16 cellular contexts compared by ENCODE assay signal in genomic region chr6:13026100-13026499, GRCh38.
DNase-seq lines count a peak whose midpoint lies in the region; ATAC-seq and TF ChIP-seq lines count a peak whose summit lies in the region.
"Had no signal": no experiment of that assay in that cellular context is flagged by ENCODE, and none has a peak within 500 bp of the region (broad histone marks: within the 10 kb centered on the region; RNA-seq: fewer than 3 reads in every experiment).

No MANE protein-coding gene starts in this region.

- H3K9me3 Mint-ChIP-seq in nephron progenitor cell = peaks cover 6% of the 10 kb centered on the region
- H3K9me3 Mint-ChIP-seq: CD14-positive monocyte had no signal

- peaks cover 2% of the 10 kb centered on the region for H3K27me3 Mint-ChIP-seq in nephron progenitor cell (ENCODE audit: low read depth, poor library complexity)

- H3K27me3 ChIP-seq in ascending aorta = no peaks in the 10 kb centered on the region

- no peaks in the 10 kb centered on the region for H3K36me3 ChIP-seq in ascending aorta

- peaks cover 38% of the 10 kb centered on the region for H3K4me1 Mint-ChIP-seq in nephron progenitor cell

- peak overlapping the region; percentile 58 to 71 for H3K27ac ChIP-seq in ascending aorta
- H3K27ac ChIP-seq: RWPE1 had no signal

- peak overlapping the region; percentile 53 for H3K4me3 Mint-ChIP-seq in nephron progenitor cell
- H3K4me3 Mint-ChIP-seq: CD14-positive monocyte had no signal

- H3K36me3 Mint-ChIP-seq in nephron progenitor cell (ENCODE audit: low read depth) = no peaks in the 10 kb centered on the region
- H3K36me3 Mint-ChIP-seq: CD14-positive monocyte had no signal

- peaks cover 0 to 26% of the 10 kb centered on the region in 2 donors for H3K4me1 ChIP-seq in ascending aorta

- DNase-seq in left ventricle myocardium superior (no peak), cardiac septum (ENCODE audit: low spot score) (no peak), ascending aorta (ENCODE audit: low spot score in 2 of 2) (no peak), nephron progenitor cell (no peak), NCI-H510A treated with DMSO at 0.1 percent for 48 hours (lab: John Stamatoyannopoulos, UW) (no peak)
- DNase-seq: ACHN, AML-193, HCEC 1CT, KG1, NCI-H1048, NCI-H1436 treated with DMSO at 0.1 percent for 48 hours, NCI-H2029 treated with DMSO at 0.1 percent for 48 hours had no signal

- ATAC-seq in left ventricle myocardium superior = peak; percentile 8
- ATAC-seq in GM21576 (IDR thresholded peaks at IDR 0.05; ENCODE audit: unreplicated experiment) = no peak
- no peak for ATAC-seq in HG03354 (IDR thresholded peaks at IDR 0.05; ENCODE audit: poor library complexity, severe bottlenecking, unreplicated experiment)

- H3K4me3 ChIP-seq in ascending aorta = peak overlapping the region; percentile 7 to 45

- TF ChIP-seq CTCF in ascending aorta (IDR thresholded peaks at IDR 0.05) (no peak), nephron progenitor cell (IDR thresholded peaks at IDR 0.05) (no peak)

- intact Hi-C loops in left ventricle myocardium superior (cut with micrococcal nuclease) = no loop called here
- intact Hi-C loops in cardiac septum (cut with DNase I) = no loop called here
- intact Hi-C loops in ascending aorta (cut with DNase I) = loop anchor here (5.0 kb wide), 1 partner anchor 66 kb away; no protein-coding TSS in a partner anchor

- H3K27ac Mint-ChIP-seq in nephron progenitor cell = peak overlapping the region; percentile 94
- H3K27ac Mint-ChIP-seq: CD14-positive monocyte had no signal

- no peaks in the 10 kb centered on the region for H3K9me3 ChIP-seq in ascending aorta
